24 cellular contexts compared by ENCODE assay signal in genomic region chr6:2623348-2623747, GRCh38.
DNase-seq lines count a peak whose midpoint lies in the region; ATAC-seq and TF ChIP-seq lines count a peak whose summit lies in the region.
"Had no signal": no experiment of that assay in that cellular context is flagged by ENCODE, and none has a peak within 500 bp of the region (broad histone marks: within the 10 kb centered on the region; RNA-seq: fewer than 3 reads in every experiment).

No MANE protein-coding gene starts in this region.

- H3K27ac ChIP-seq in left ventricle myocardium inferior (replicated peaks) (no peak overlapping the region), aorta (ENCODE audit: low read depth in 1 of 2, low read length in 2 of 2) (peak overlapping the region; percentile 91 to 94)
- H3K27ac ChIP-seq: 22Rv1 had no signal

- H3K4me1 ChIP-seq in left ventricle myocardium inferior, result no peaks in the 10 kb centered on the region
- H3K4me1 ChIP-seq in aorta (ENCODE audit: control insufficient read depth in 1 of 2, insufficient read depth in 2 of 2, low read length in 2 of 2), result peaks cover 5 to 13% of the 10 kb centered on the region in 2 donors

- no peaks in the 10 kb centered on the region for H3K27me3 Mint-ChIP-seq in neural crest cell (ENCODE audit: low read depth)
- H3K27me3 Mint-ChIP-seq in activated naive CD4-positive, alpha-beta T cell treated with anti-CD3 and anti-CD28 coated beads, Interleukin-2, amount 10 ng/mL, durations not matched to agents 7 days and 5 days, result peaks cover 21% of the 10 kb centered on the region

- H3K9me3 ChIP-seq in left ventricle myocardium inferior (replicated peaks) (no peaks in the 10 kb centered on the region), aorta (ENCODE audit: control insufficient read depth, low read length) (no peaks in the 10 kb centered on the region)

- DNase-seq in Right ventricle myocardium superior (no peak), left ventricle myocardium inferior (no peak), fibroblast of the aortic adventitia (ENCODE audit: low read depth) (peak; percentile 12), neural crest cell (ENCODE audit: low read depth, low spot score) (no peak), aorta (no peak), MV-4-11 (lab: John Stamatoyannopoulos, UW) (no peak), activated gamma-delta T cell (lab: John Stamatoyannopoulos, UW) (no peak)
- no peak for DNase-seq in activated naive CD4-positive, alpha-beta T cell treated with anti-CD3 and anti-CD28 coated beads, Interleukin-2, amount 10 ng/mL, durations not matched to agents 7 days and 5 days
- DNase-seq: activated CD4-positive, alpha-beta T cell treated with anti-CD3 and anti-CD28 coated beads, Interleukin-2, amount 50 U/mL, for 48 hours; activated CD4-positive, CD25-positive, alpha-beta regulatory T cell; activated CD8-positive, alpha-beta memory T cell treated with anti-CD3 and anti-CD28 coated beads, Interleukin-2, amount 50 U/mL, for 48 hours; activated naive CD8-positive, alpha-beta T cell treated with anti-CD3 and anti-CD28 coated beads for 36 hours; CD4-positive, alpha-beta T cell; effector CD8-positive, alpha-beta T cell; EL; hypothalamus; NCI-H2081 treated with DMSO at 0.1 percent for 48 hours; NCI-H345; NCI-H82; SHP77; stimulated activated CD4-positive, alpha-beta T cell treated with anti-CD3 and anti-CD28 coated beads, Interleukin-4, amount 100 ng/mL, for 4 hours; stimulated activated naive CD4-positive, alpha-beta T cell had no signal

- ATAC-seq in Right ventricle myocardium superior (ENCODE audit: poor library complexity) (peak; percentile 34), aorta (ENCODE audit: low FRiP score) (peak; percentile 37)
- ATAC-seq: activated T-helper 17 cell treated with anti-CD3 and anti-CD28 coated beads, Interleukin-2, amount 50 U/mL, for 72 hours had no signal

- no peak overlapping the region for H3K4me3 ChIP-seq in left ventricle myocardium inferior
- H3K4me3 ChIP-seq in fibroblast of the aortic adventitia (ENCODE audit: low read depth, low read length), result no peak overlapping the region
- H3K4me3 ChIP-seq in aorta (ENCODE audit: low read length in 2 of 2), result no peak overlapping the region

- CTCF ChIA-PET in activated naive CD4-positive, alpha-beta T cell treated with anti-CD3 and anti-CD28 coated beads, Interleukin-2, amount 10 ng/mL, durations not matched to agents 7 days and 5 days (lab: Charles Lee), result no interaction called here

- no peak overlapping the region for H3K4me3 Mint-ChIP-seq in neural crest cell
- H3K4me3 Mint-ChIP-seq in activated naive CD4-positive, alpha-beta T cell treated with anti-CD3 and anti-CD28 coated beads, Interleukin-2, amount 10 ng/mL, durations not matched to agents 7 days and 5 days, result no peak overlapping the region
- H3K4me3 Mint-ChIP-seq: activated naive CD8-positive, alpha-beta T cell treated with anti-CD3 and anti-CD28 coated beads for 36 hours; activated T-helper 17 cell treated with anti-CD3 and anti-CD28 coated beads, Interleukin-2, amount 50 U/mL, for 72 hours; CD4-positive, alpha-beta T cell had no signal

- H3K36me3 ChIP-seq in left ventricle myocardium inferior (no peaks in the 10 kb centered on the region), aorta (ENCODE audit: control insufficient read depth in 1 of 2, insufficient read depth in 2 of 2, low read length in 1 of 2) (no peaks in the 10 kb centered on the region)

- peak overlapping the region; percentile 63 for H3K27ac Mint-ChIP-seq in neural crest cell (ENCODE audit: unreplicated experiment)
- no peak overlapping the region for H3K27ac Mint-ChIP-seq in activated naive CD4-positive, alpha-beta T cell treated with anti-CD3 and anti-CD28 coated beads, Interleukin-2, amount 10 ng/mL, durations not matched to agents 7 days and 5 days
- H3K27ac Mint-ChIP-seq: activated naive CD8-positive, alpha-beta T cell treated with anti-CD3 and anti-CD28 coated beads for 36 hours; activated T-helper 17 cell treated with anti-CD3 and anti-CD28 coated beads, Interleukin-2, amount 50 U/mL, for 72 hours; CD4-positive, alpha-beta T cell had no signal

- TF ChIP-seq CTCF in left ventricle myocardium inferior (IDR thresholded peaks at IDR 0.05; ENCODE audit: borderline replicate concordance) (no peak), fibroblast of the aortic adventitia (IDR thresholded peaks at IDR 0.05; ENCODE audit: insufficient read depth, low read length) (no peak), neural crest cell (conservative IDR thresholded peaks at IDR 0.05) (no peak)

- H3K4me1 Mint-ChIP-seq in neural crest cell, result no peaks in the 10 kb centered on the region
- H3K4me1 Mint-ChIP-seq in activated naive CD4-positive, alpha-beta T cell treated with anti-CD3 and anti-CD28 coated beads, Interleukin-2, amount 10 ng/mL, durations not matched to agents 7 days and 5 days, result no peaks in the 10 kb centered on the region
- H3K4me1 Mint-ChIP-seq: activated naive CD8-positive, alpha-beta T cell treated with anti-CD3 and anti-CD28 coated beads for 36 hours; activated T-helper 17 cell treated with anti-CD3 and anti-CD28 coated beads, Interleukin-2, amount 50 U/mL, for 72 hours had no signal

- no peaks in the 10 kb centered on the region for H3K36me3 Mint-ChIP-seq in neural crest cell (ENCODE audit: low read depth)
- H3K36me3 Mint-ChIP-seq in activated naive CD4-positive, alpha-beta T cell treated with anti-CD3 and anti-CD28 coated beads, Interleukin-2, amount 10 ng/mL, durations not matched to agents 7 days and 5 days, result no peaks in the 10 kb centered on the region
- H3K36me3 Mint-ChIP-seq: activated naive CD8-positive, alpha-beta T cell treated with anti-CD3 and anti-CD28 coated beads for 36 hours had no signal

- WGBS in aorta, 2 donors, result 8 to 9% methylated on average over 9 of the region's 9 CpGs

- intact Hi-C loops in Right ventricle myocardium superior (cut with DNase I) (no loop called here), left ventricle myocardium inferior (cut with micrococcal nuclease) (no loop called here), aorta (cut with DNase I) (loop anchor here in 1 of 2 donors (5.0 kb wide), 2 partner anchors 61 to 171 kb away; no protein-coding TSS in a partner anchor)

- H3K9me3 Mint-ChIP-seq in neural crest cell, result no peaks in the 10 kb centered on the region
- H3K9me3 Mint-ChIP-seq in activated naive CD4-positive, alpha-beta T cell treated with anti-CD3 and anti-CD28 coated beads, Interleukin-2, amount 10 ng/mL, durations not matched to agents 7 days and 5 days, result no peaks in the 10 kb centered on the region
- H3K9me3 Mint-ChIP-seq: activated naive CD8-positive, alpha-beta T cell treated with anti-CD3 and anti-CD28 coated beads for 36 hours; activated T-helper 17 cell treated with anti-CD3 and anti-CD28 coated beads, Interleukin-2, amount 50 U/mL, for 72 hours; CD4-positive, alpha-beta T cell had no signal

- H3K27me3 ChIP-seq in left ventricle myocardium inferior (ENCODE audit: low read depth), result no peaks in the 10 kb centered on the region
- no peaks in the 10 kb centered on the region for H3K27me3 ChIP-seq in aorta (ENCODE audit: control insufficient read depth in 1 of 2, insufficient read depth in 2 of 2, low read length in 1 of 2)
